ENCODE assay signal across 34 cellular contexts in the genomic region with DNA sequence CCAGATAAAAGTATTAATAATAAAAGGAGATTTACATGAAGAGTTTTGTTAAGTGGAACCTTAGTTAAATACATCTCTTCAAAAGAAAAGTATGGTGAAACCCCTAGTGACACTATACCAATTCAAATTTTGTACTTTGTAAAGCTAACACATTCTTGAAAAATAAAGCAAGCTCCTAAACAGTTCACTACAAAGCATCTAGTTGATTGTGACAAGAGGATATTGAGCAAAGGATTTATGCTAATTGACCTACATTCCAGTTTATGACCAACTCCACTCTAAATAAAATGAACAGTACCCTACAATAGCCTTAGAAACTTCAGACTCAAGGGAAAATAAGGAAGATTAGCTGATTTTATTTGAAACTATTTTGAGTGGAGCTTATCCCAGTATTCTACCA.
"Had no signal": no experiment of that assay in that cellular context is flagged by ENCODE, and none has a peak within 500 bp of the region (broad histone marks: within the 10 kb centered on the region; RNA-seq: fewer than 3 reads in every experiment).

No MANE protein-coding gene starts in this region.

- H3K4me3 Mint-ChIP-seq: activated B cell treated with CpG ODN at 0.5 μM for 24 hours; activated CD4-positive, alpha-beta memory T cell treated with anti-CD3 and anti-CD28 coated beads, Interleukin-2, amount 10 ng/mL, durations not matched to agents 7 days and 5 days; activated CD4-positive, alpha-beta T cell treated with anti-CD3 and anti-CD28 coated beads, Interleukin-2, amount 10 ng/mL, durations not matched to agents 24 days and 14 days; activated CD8-positive, alpha-beta memory T cell treated with anti-CD3 and anti-CD28 coated beads, Interleukin-2, amount 10 ng/mL, durations not matched to agents 7 days and 5 days; activated CD8-positive, alpha-beta T cell treated with anti-CD3 and anti-CD28 coated beads, Interleukin-2, amount 10 ng/mL, durations not matched to agents 7 days and 5 days; activated naive CD4-positive, alpha-beta T cell treated with anti-CD3 and anti-CD28 coated beads, Interleukin-2, amount 10 ng/mL, durations not matched to agents 7 days and 5 days; activated naive CD4-positive, alpha-beta T cell treated with anti-CD3 and anti-CD28 coated beads, Interleukin-2, amount 50 U/mL, for 24 hours; activated naive CD8-positive, alpha-beta T cell; activated naive CD8-positive, alpha-beta T cell treated with anti-CD3 and anti-CD28 coated beads, Interleukin-2, amount 10 ng/mL, durations not matched to agents 7 days and 5 days; activated naive CD8-positive, alpha-beta T cell treated with anti-CD3 and anti-CD28 coated beads, Interleukin-2, amount 50 U/mL, for 24 hours; activated T-cell treated with anti-CD3 and anti-CD28 coated beads, Interleukin-2, amount 50 U/mL, for 24 hours; T-helper 1 cell treated with Interleukin-12 subunit alpha and Interleukin-12 subunit beta and Interleukin-4 antibody, amounts not matched to agents 30 μg/mL and 1 μg/mL, for 36 hours; T-helper 2 cell treated with Interferon-gamma antibody and Interleukin-4, amounts not matched to agents 5 μg/mL and 100 μg/mL, for 36 hours had no signal

- H3K4me3 ChIP-seq: ascending aorta, body of pancreas, cardiac muscle cell had no signal

- H3K36me3 Mint-ChIP-seq: activated CD8-positive, alpha-beta memory T cell treated with anti-CD3 and anti-CD28 coated beads, Interleukin-2, amount 10 ng/mL, durations not matched to agents 7 days and 5 days; activated naive CD4-positive, alpha-beta T cell treated with anti-CD3 and anti-CD28 coated beads, Interleukin-2, amount 10 ng/mL, durations not matched to agents 7 days and 5 days; activated naive CD4-positive, alpha-beta T cell treated with anti-CD3 and anti-CD28 coated beads, Interleukin-2, amount 50 U/mL, for 24 hours; activated naive CD8-positive, alpha-beta T cell; activated naive CD8-positive, alpha-beta T cell treated with anti-CD3 and anti-CD28 coated beads, Interleukin-2, amount 10 ng/mL, durations not matched to agents 7 days and 5 days had no signal

- H3K36me3 ChIP-seq: ascending aorta, cardiac muscle cell had no signal

- H3K27me3 ChIP-seq: ascending aorta, body of pancreas, cardiac muscle cell had no signal

- DNase-seq: activated B cell treated with CpG ODN at 0.5 μM for 24 hours; activated CD4-positive, alpha-beta memory T cell treated with anti-CD3 and anti-CD28 coated beads, Interleukin-2, amount 10 ng/mL, durations not matched to agents 7 days and 5 days; activated CD4-positive, alpha-beta T cell treated with anti-CD3 and anti-CD28 coated beads for 4 hours; activated CD4-positive, alpha-beta T cell treated with anti-CD3 and anti-CD28 coated beads, Interleukin-2, amount 10 ng/mL, durations not matched to agents 24 days and 14 days; activated CD4-positive, alpha-beta T cell treated with anti-CD3 and anti-CD28 coated beads, Interleukin-2, amount 50 U/mL, for 1 hour; activated CD4-positive, alpha-beta T cell treated with anti-CD3 and anti-CD28 coated beads, Interleukin-2, amount 50 U/mL, for 48 hours; activated CD4-positive, CD25-positive, alpha-beta regulatory T cell treated with anti-CD3 and anti-CD28 coated beads, Interleukin-2, amount 50 U/mL, for 72 hours; activated CD8-positive, alpha-beta memory T cell treated with anti-CD3 and anti-CD28 coated beads for 24 hours; activated CD8-positive, alpha-beta memory T cell treated with anti-CD3 and anti-CD28 coated beads, Interleukin-2, amount 10 ng/mL, durations not matched to agents 7 days and 5 days; activated CD8-positive, alpha-beta memory T cell treated with anti-CD3 and anti-CD28 coated beads, Interleukin-2, amount 50 U/mL, for 48 hours; activated CD8-positive, alpha-beta T cell treated with anti-CD3 and anti-CD28 coated beads, Interleukin-2, amount 10 ng/mL, durations not matched to agents 7 days and 5 days; activated effector memory CD4-positive, alpha-beta T cell treated with Interleukin-2 at 50 U/mL for 16 hours; activated gamma-delta T cell; activated naive CD4-positive, alpha-beta T cell treated with anti-CD3 and anti-CD28 coated beads, Interleukin-2, amount 10 ng/mL, durations not matched to agents 7 days and 5 days; activated naive CD4-positive, alpha-beta T cell treated with Interleukin-2 at 50 U/mL for 16 hours; activated naive CD8-positive, alpha-beta T cell treated with anti-CD3 and anti-CD28 coated beads, Interleukin-2, amount 10 ng/mL, durations not matched to agents 7 days and 5 days; activated naive CD8-positive, alpha-beta T cell treated with anti-CD3 and anti-CD28 coated beads, Interleukin-2, amount 50 U/mL, for 24 hours; activated T-cell treated with anti-CD3 and anti-CD28 coated beads, Interleukin-2, amount 50 U/mL, for 24 hours; activated T-cell treated with anti-CD3 and anti-CD28 coated beads, Interleukin-2, amount 50 U/mL, for 48 hours; amygdala; anterior cingulate cortex; body of pancreas; central memory CD4-positive, alpha-beta T cell; T-helper 1 cell; T-helper 2 cell; T-helper 9 cell had no signal

- ATAC-seq: activated CD8-positive, alpha-beta memory T cell treated with anti-CD3 and anti-CD28 coated beads, Interleukin-2, amount 10 ng/mL, durations not matched to agents 7 days and 5 days; activated CD8-positive, alpha-beta T cell treated with anti-CD3 and anti-CD28 coated beads, Interleukin-2, amount 10 ng/mL, durations not matched to agents 7 days and 5 days; activated naive CD8-positive, alpha-beta T cell treated with anti-CD3 and anti-CD28 coated beads, Interleukin-2, amount 50 U/mL, for 24 hours; body of pancreas had no signal

- H3K4me1 Mint-ChIP-seq: activated CD4-positive, alpha-beta memory T cell treated with anti-CD3 and anti-CD28 coated beads, Interleukin-2, amount 10 ng/mL, durations not matched to agents 7 days and 5 days; activated CD4-positive, alpha-beta T cell treated with anti-CD3 and anti-CD28 coated beads, Interleukin-2, amount 10 ng/mL, durations not matched to agents 24 days and 14 days; activated CD8-positive, alpha-beta memory T cell treated with anti-CD3 and anti-CD28 coated beads, Interleukin-2, amount 10 ng/mL, durations not matched to agents 7 days and 5 days; activated naive CD4-positive, alpha-beta T cell treated with anti-CD3 and anti-CD28 coated beads, Interleukin-2, amount 10 ng/mL, durations not matched to agents 7 days and 5 days; activated naive CD4-positive, alpha-beta T cell treated with anti-CD3 and anti-CD28 coated beads, Interleukin-2, amount 50 U/mL, for 24 hours; activated naive CD8-positive, alpha-beta T cell treated with anti-CD3 and anti-CD28 coated beads, Interleukin-2, amount 10 ng/mL, durations not matched to agents 7 days and 5 days; activated naive CD8-positive, alpha-beta T cell treated with anti-CD3 and anti-CD28 coated beads, Interleukin-2, amount 50 U/mL, for 24 hours had no signal

- H3K9me3 Mint-ChIP-seq: activated B cell treated with CpG ODN at 0.5 μM for 24 hours; activated CD4-positive, alpha-beta memory T cell treated with anti-CD3 and anti-CD28 coated beads, Interleukin-2, amount 10 ng/mL, durations not matched to agents 7 days and 5 days; activated CD4-positive, alpha-beta T cell treated with anti-CD3 and anti-CD28 coated beads, Interleukin-2, amount 10 ng/mL, durations not matched to agents 24 days and 14 days; activated naive CD4-positive, alpha-beta T cell treated with anti-CD3 and anti-CD28 coated beads, Interleukin-2, amount 10 ng/mL, durations not matched to agents 7 days and 5 days; activated naive CD4-positive, alpha-beta T cell treated with anti-CD3 and anti-CD28 coated beads, Interleukin-2, amount 50 U/mL, for 24 hours; activated naive CD8-positive, alpha-beta T cell treated with anti-CD3 and anti-CD28 coated beads, Interleukin-2, amount 10 ng/mL, durations not matched to agents 7 days and 5 days; activated naive CD8-positive, alpha-beta T cell treated with anti-CD3 and anti-CD28 coated beads, Interleukin-2, amount 50 U/mL, for 24 hours; activated T-cell treated with anti-CD3 and anti-CD28 coated beads, Interleukin-2, amount 50 U/mL, for 24 hours; activated T-helper 2 cell treated with anti-CD3 and anti-CD28 coated beads, Interferon-gamma antibody, Interleukin-2, Interleukin-4, amounts not matched to agents 10 μg/mL and 5 μg/mL and 100 μg/mL, durations not matched to agents 14 hours and 24 hours and 36 hours; T-helper 1 cell treated with Interleukin-12 subunit alpha and Interleukin-12 subunit beta and Interleukin-4 antibody, amounts not matched to agents 30 μg/mL and 1 μg/mL, for 36 hours; T-helper 2 cell treated with Interferon-gamma antibody and Interleukin-4, amounts not matched to agents 5 μg/mL and 100 μg/mL, for 36 hours had no signal

- H3K9me3 ChIP-seq: ascending aorta, body of pancreas had no signal

- H3K27ac ChIP-seq: ascending aorta, body of pancreas, cardiac muscle cell, VCaP had no signal

- H3K27ac Mint-ChIP-seq: activated B cell treated with CpG ODN at 0.5 μM for 24 hours; activated CD4-positive, alpha-beta memory T cell treated with anti-CD3 and anti-CD28 coated beads, Interleukin-2, amount 10 ng/mL, durations not matched to agents 7 days and 5 days; activated CD4-positive, alpha-beta T cell treated with anti-CD3 and anti-CD28 coated beads, Interleukin-2, amount 10 ng/mL, durations not matched to agents 24 days and 14 days; activated CD8-positive, alpha-beta memory T cell treated with anti-CD3 and anti-CD28 coated beads, Interleukin-2, amount 10 ng/mL, durations not matched to agents 7 days and 5 days; activated CD8-positive, alpha-beta T cell treated with anti-CD3 and anti-CD28 coated beads, Interleukin-2, amount 10 ng/mL, durations not matched to agents 7 days and 5 days; activated naive CD4-positive, alpha-beta T cell treated with anti-CD3 and anti-CD28 coated beads, Interleukin-2, amount 10 ng/mL, durations not matched to agents 7 days and 5 days; activated naive CD4-positive, alpha-beta T cell treated with anti-CD3 and anti-CD28 coated beads, Interleukin-2, amount 50 U/mL, for 24 hours; activated naive CD8-positive, alpha-beta T cell; activated naive CD8-positive, alpha-beta T cell treated with anti-CD3 and anti-CD28 coated beads, Interleukin-2, amount 10 ng/mL, durations not matched to agents 7 days and 5 days; activated naive CD8-positive, alpha-beta T cell treated with anti-CD3 and anti-CD28 coated beads, Interleukin-2, amount 50 U/mL, for 24 hours; activated T-cell treated with anti-CD3 and anti-CD28 coated beads, Interleukin-2, amount 50 U/mL, for 24 hours; activated T-helper 2 cell treated with anti-CD3 and anti-CD28 coated beads, Interferon-gamma antibody, Interleukin-2, Interleukin-4, amounts not matched to agents 10 μg/mL and 5 μg/mL and 100 μg/mL, durations not matched to agents 14 hours and 24 hours and 36 hours; T-helper 1 cell treated with Interleukin-12 subunit alpha and Interleukin-12 subunit beta and Interleukin-4 antibody, amounts not matched to agents 30 μg/mL and 1 μg/mL, for 36 hours; T-helper 2 cell treated with Interferon-gamma antibody and Interleukin-4, amounts not matched to agents 5 μg/mL and 100 μg/mL, for 36 hours had no signal
